ENCODE assay signal across 1 cellular context in the genomic region with DNA sequence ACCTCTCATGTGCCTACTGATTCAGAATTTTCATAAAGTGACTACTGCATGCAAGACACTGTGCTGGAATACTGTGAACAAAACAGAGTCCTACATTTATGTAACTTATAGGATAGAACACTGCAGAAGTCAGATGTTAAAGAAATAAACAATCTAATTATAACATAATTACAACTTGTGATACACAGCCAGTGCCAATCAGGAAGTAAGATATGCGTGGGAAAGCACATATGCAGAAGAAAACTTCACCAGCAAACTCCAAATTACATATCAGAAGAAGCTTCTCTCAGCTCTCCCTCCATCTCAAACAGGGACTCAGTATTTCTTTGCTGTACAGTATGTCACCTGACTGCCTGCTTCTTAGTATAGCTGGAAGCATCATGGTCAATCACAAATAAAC.
TF ChIP-seq lines count a peak whose summit lies in the region.

No MANE protein-coding gene starts in this region.

TF ChIP-seq in GM12878, 131 proteins besides CTCF, POLR2A, EP300 and RAD21 (continued from another document):
- TF ChIP-seq, protein P1, sequence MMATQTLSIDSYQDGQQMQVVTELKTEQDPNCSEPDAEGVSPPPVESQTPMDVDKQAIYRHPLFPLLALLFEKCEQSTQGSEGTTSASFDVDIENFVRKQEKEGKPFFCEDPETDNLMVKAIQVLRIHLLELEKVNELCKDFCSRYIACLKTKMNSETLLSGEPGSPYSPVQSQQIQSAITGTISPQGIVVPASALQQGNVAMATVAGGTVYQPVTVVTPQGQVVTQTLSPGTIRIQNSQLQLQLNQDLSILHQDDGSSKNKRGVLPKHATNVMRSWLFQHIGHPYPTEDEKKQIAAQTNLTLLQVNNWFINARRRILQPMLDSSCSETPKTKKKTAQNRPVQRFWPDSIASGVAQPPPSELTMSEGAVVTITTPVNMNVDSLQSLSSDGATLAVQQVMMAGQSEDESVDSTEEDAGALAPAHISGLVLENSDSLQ (IDR thresholded peaks at IDR 0.05), result no peak
- TF ChIP-seq RAD51 (IDR thresholded peaks at IDR 0.05), result peak; percentile 40; the same call in 1 of the 2 replicates
